8 cellular contexts compared by ENCODE assay signal in the genomic region with DNA sequence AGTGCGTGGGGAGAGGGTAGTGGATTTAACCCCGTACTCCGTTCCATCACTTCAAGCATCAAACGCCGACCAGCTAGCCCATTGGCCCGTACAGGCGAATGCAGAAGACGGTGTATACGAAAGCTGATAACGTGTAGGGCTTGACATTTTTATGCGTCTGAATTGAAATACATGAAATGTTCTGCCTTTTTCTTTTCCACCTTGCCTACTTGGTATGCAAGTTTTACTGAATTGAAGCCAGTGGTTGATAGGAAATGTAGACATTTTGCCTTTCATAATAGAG. TPM values are rescaled to one million over a fixed set of nuclear protein-coding genes. Genes with fewer than 3 reads are reported as not detected.
DNase-seq lines count a peak whose midpoint lies in the region; ATAC-seq and TF ChIP-seq lines count a peak whose summit lies in the region.

No MANE protein-coding gene starts in this region.

- DNase-seq in breast epithelium (ENCODE audit: low spot score in 2 of 2): no peak
- DNase-seq in nucleus accumbens (lab: John Stamatoyannopoulos, UW): no peak
- DNase-seq in mucosa of gallbladder (ENCODE audit: low spot score): no peak
- no peak for DNase-seq in NCI-H2227 treated with DMSO at 0.1 percent for 48 hours (lab: John Stamatoyannopoulos, UW)

- no peaks in the 10 kb centered on the region for H3K9me3 ChIP-seq in breast epithelium
- H3K9me3 ChIP-seq in muscle layer of duodenum (ENCODE audit: control insufficient read depth in 1 of 2, low read length in 2 of 2): no peaks in the 10 kb centered on the region

- peak overlapping the region; percentile 98 to 99 for H3K27ac ChIP-seq in breast epithelium
- peak overlapping the region; percentile 99 for H3K27ac ChIP-seq in muscle layer of duodenum (ENCODE audit: low read length)

- H3K4me1 ChIP-seq in breast epithelium: peaks cover 0 to 12% of the 10 kb centered on the region in 2 donors
- H3K4me1 ChIP-seq in muscle layer of duodenum (ENCODE audit: control insufficient read depth in 1 of 2, insufficient read depth in 2 of 2, low read length in 2 of 2): peaks cover 11 to 17% of the 10 kb centered on the region in 2 donors

- H3K27me3 ChIP-seq in breast epithelium (no peaks in the 10 kb centered on the region), muscle layer of duodenum (ENCODE audit: low read depth, low read length) (no peaks in the 10 kb centered on the region)

- peak overlapping the region; percentile 33 to 84 (median 82) for H3K4me3 ChIP-seq in breast epithelium
- peak overlapping the region; percentile 55 to 73 for H3K4me3 ChIP-seq in muscle layer of duodenum (ENCODE audit: low read depth in 1 of 2, low read length in 2 of 2)

- no peaks in the 10 kb centered on the region for H3K36me3 ChIP-seq in breast epithelium
- H3K36me3 ChIP-seq in muscle layer of duodenum (ENCODE audit: control insufficient read depth in 1 of 2, insufficient read depth in 2 of 2, low read length in 2 of 2): peaks cover 0 to 10% of the 10 kb centered on the region in 2 donors

- no peak for TF ChIP-seq CTCF in breast epithelium (IDR thresholded peaks at IDR 0.05)

- TF ChIP-seq POLR2A in breast epithelium (IDR thresholded peaks at IDR 0.05): no peak

- intact Hi-C loops in breast epithelium (cut with DNase I; ENCODE audit: low total_unique reads): no loop called here

- ATAC-seq in GM18499 (IDR thresholded peaks at IDR 0.05; ENCODE audit: insufficient read depth, unreplicated experiment) (peak; percentile 10), HG03460 (IDR thresholded peaks at IDR 0.05; ENCODE audit: unreplicated experiment) (peak; percentile 16), GM21737 (IDR thresholded peaks at IDR 0.05; ENCODE audit: unreplicated experiment) (no peak)

RNA-seq across cellular contexts. Expression of a gene that starts 0.8 kb away (rescaled TPM):
- total RNA-seq in breast epithelium: 100 to 1,000 TPM; 193 to 322 (median 238) TPM
- 140 TPM for total RNA-seq in mucosa of gallbladder

RNA-seq across cellular contexts. Expression of a gene that starts 34.0 kb away (rescaled TPM):
- total RNA-seq in breast epithelium (100 to 1,000 TPM; 288 to 554 (median 306) TPM), mucosa of gallbladder (273 TPM)
